In the genomic region with DNA sequence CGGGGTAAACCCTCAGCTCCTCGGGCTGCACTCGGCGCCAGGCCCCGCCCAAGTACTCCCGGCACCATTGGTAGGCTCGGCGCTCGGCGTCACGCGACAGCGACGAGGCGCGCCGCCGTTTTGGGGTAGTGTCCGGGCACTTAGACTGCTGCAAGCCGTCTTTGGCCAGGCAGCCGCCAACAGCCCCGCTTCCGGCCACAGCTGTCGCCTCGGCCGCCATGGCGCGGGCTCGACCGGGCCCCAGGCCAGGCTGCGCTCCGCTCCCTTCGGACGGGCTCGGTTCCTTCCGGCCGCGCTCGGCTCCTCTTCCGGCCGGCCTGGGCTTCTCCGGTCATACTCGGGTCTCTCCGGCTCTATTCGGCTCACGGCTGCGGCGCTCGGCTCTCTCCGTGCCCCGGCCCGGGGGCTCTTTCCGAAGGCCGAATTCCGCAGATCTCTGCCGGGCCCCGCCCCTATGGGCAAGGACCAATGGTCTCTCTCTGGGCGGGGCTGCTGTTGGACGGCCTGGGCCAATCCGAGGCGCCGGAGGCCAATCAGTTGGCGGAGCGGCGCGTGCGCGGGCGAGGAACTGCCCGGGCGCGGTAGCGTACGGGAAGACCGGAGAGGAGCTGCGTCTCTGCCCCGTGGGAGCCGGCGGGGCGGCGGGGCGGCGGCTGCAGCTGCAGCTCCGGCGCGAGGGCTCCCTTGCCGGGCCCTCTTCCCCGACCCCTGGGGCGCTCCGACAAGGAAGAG, we compare ENCODE assay signal across 8 cellular contexts. TPM values are rescaled to one million over a fixed set of nuclear protein-coding genes. Genes with fewer than 3 reads are reported as not detected.
DNase-seq lines count a peak whose midpoint lies in the region; ATAC-seq, FAIRE-seq and TF ChIP-seq lines count a peak whose summit lies in the region.

A gene with protein sequence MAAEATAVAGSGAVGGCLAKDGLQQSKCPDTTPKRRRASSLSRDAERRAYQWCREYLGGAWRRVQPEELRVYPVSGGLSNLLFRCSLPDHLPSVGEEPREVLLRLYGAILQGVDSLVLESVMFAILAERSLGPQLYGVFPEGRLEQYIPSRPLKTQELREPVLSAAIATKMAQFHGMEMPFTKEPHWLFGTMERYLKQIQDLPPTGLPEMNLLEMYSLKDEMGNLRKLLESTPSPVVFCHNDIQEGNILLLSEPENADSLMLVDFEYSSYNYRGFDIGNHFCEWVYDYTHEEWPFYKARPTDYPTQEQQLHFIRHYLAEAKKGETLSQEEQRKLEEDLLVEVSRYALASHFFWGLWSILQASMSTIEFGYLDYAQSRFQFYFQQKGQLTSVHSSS (minus strand): TSS at position 288 of the 732 bp plus-strand sequence. CDS start 68 bp downstream, at position 220.

- H3K4me2 ChIP-seq in OCI-LY3 (ENCODE audit: low read length): peak within 1 kb of the TSS; percentile 90

- H3K27ac ChIP-seq in OCI-LY3 (ENCODE audit: low read length) (peak within 1 kb of the TSS; percentile 88), mesodermal cell (ENCODE audit: low read depth, low read length, severe bottlenecking) (peak within 1 kb of the TSS; percentile 92)

- no peak for TF ChIP-seq CTCF in OCI-LY3 (IDR thresholded peaks at IDR 0.05; ENCODE audit: low read depth, low read length)

- no peaks in the 10 kb centered on the region for H3K27me3 ChIP-seq in OCI-LY3 (ENCODE audit: low read depth, low read length)

- H3K9me3 ChIP-seq in OCI-LY3 (ENCODE audit: insufficient read depth, low read length): no peaks in the 10 kb centered on the region
- no peaks in the 10 kb centered on the region for H3K9me3 ChIP-seq in mesodermal cell (ENCODE audit: control insufficient read depth, low read length)

- no peaks in the 10 kb centered on the region for H3K36me3 ChIP-seq in OCI-LY3 (replicated peaks; ENCODE audit: low read depth, low read length)
- peaks cover 33% of the 10 kb centered on the region for H3K36me3 ChIP-seq in mesodermal cell (ENCODE audit: control insufficient read depth, insufficient read depth, low read length)

- H4K20me1 ChIP-seq in OCI-LY3 (ENCODE audit: insufficient read depth, low read length): no peaks in the 10 kb centered on the region

- WGBS in mesodermal cell (ENCODE audit: insufficient coverage in 2 of 2), 2 experiments: 0 to 1% methylated on average over 85 to 90 of the region's 90 CpGs

- DNase-seq in D341Med (ENCODE audit: low spot score) (peak; percentile 99), HuH-7 (ENCODE audit: low spot score) (peak; percentile 100)
- DNase-seq in activated CD8-positive, alpha-beta memory T cell treated with anti-CD3 and anti-CD28 coated beads, Interleukin-2, amount 50 U/mL, for 48 hours: peak; percentile 98
- DNase-seq in stimulated activated CD8-positive, alpha-beta memory T cell treated with anti-CD3 and anti-CD28 coated beads, Interleukin-15, amount 100 ng/mL, for 4 hours (ENCODE audit: low read depth in 2 of 2): peak; percentile 95 to 96

- H3K4me1 ChIP-seq in OCI-LY3 (ENCODE audit: low read length): peaks cover 11% of the 10 kb centered on the region
- H3K4me1 ChIP-seq in mesodermal cell (ENCODE audit: control insufficient read depth, insufficient read depth, low read length, poor library complexity, severe bottlenecking): peaks cover 6% of the 10 kb centered on the region

- H3K9ac ChIP-seq in OCI-LY3 (ENCODE audit: low read length): peak within 1 kb of the TSS; percentile 93

- FAIRE-seq in endometrium (lab: Jason Lieb, UNC): peak; percentile 96

- H2AFZ ChIP-seq in OCI-LY3 (ENCODE audit: low read depth, low read length): peak within 1 kb of the TSS; percentile 62; the same call in 1 of the 2 replicates

- H3K4me3 ChIP-seq in OCI-LY3 (ENCODE audit: low read length) (peak within 1 kb of the TSS; percentile 91), mesodermal cell (ENCODE audit: extremely low read depth, insufficient read depth, low read length, poor library complexity, severe bottlenecking) (peak within 1 kb of the TSS; percentile 75)

- H3K79me2 ChIP-seq in OCI-LY3 (ENCODE audit: low read length): peaks cover 18% of the 10 kb centered on the region

- peak; percentile 88 for ATAC-seq in GM21515 (IDR thresholded peaks at IDR 0.05; ENCODE audit: unreplicated experiment)

RNA-seq across cellular contexts. Expression of the gene that starts here (rescaled TPM):
- 65.2 TPM for polyA plus RNA-seq in mesodermal cell (2013, experiment 1 of 2)
- polyA plus RNA-seq in mesodermal cell (2013, experiment 2 of 2): 56.0 TPM

Comparison
In these comparisons a context has a peak if more than half of its experiments do, and no peak if none do; other contexts are left out.
1. Peak in every context shown above with its lines: DNase-seq, ATAC-seq, H3K4me3 ChIP-seq and H3K27ac ChIP-seq.